ENCODE assay signal across 1 cellular context in genomic region chr14:102095231-102095870, GRCh38.
TF ChIP-seq lines count a peak whose summit lies in the region.

No MANE protein-coding gene starts in this region.

TF ChIP-seq in SK-N-SH treated with all-trans-retinoic acid at 6 μM for 48 hours, 23 proteins besides CTCF, POLR2A, EP300 and RAD21 (continued from another document):
- TF ChIP-seq TSHZ2 (CRISPR knock-in tag; IDR thresholded peaks at IDR 0.05) (no peak), RARB (CRISPR knock-in tag; IDR thresholded peaks at IDR 0.05) (no peak), TOX (CRISPR knock-in tag; IDR thresholded peaks at IDR 0.05; ENCODE audit: borderline replicate concordance) (no peak)
